Comparison of ENCODE assay signal across 1 cellular context in genomic region chr15:90829942-90830440, GRCh38.
TF ChIP-seq lines count a peak whose summit lies in the region.

No MANE protein-coding gene starts in this region.

TF ChIP-seq in GM12878, 131 proteins besides CTCF, POLR2A, EP300 and RAD21 (continued from another document):
- TF ChIP-seq GATAD2B (conservative IDR thresholded peaks at IDR 0.05; ENCODE audit: low read depth), result 0 out of 2 replicates have a peak, but pooled peaks have one; percentile 54
- peak; percentile 44 to 64; a peak in 2 of 4 replicates for TF ChIP-seq IKZF2 (IDR thresholded peaks at IDR 0.05)
- TF ChIP-seq MTA2 (IDR thresholded peaks at IDR 0.05; ENCODE audit: low read depth), result peak; percentile 30; the same call in 1 of the 2 replicates
- TF ChIP-seq EED (IDR thresholded peaks at IDR 0.05; ENCODE audit: low read depth), result peak; percentile 52
- peak; percentile 57; the same call in 1 of the 2 replicates for TF ChIP-seq ZNF687 (IDR thresholded peaks at IDR 0.05)
- TF ChIP-seq NBN (IDR thresholded peaks at IDR 0.05), result peak; percentile 48; the same call in 1 of the 2 replicates
- no peak for TF ChIP-seq FOS (IDR thresholded peaks at IDR 0.05; ENCODE audit: borderline replicate concordance, extremely low read depth, insufficient read length)
- peak; percentile 64 for TF ChIP-seq RELB (IDR thresholded peaks at IDR 0.05; ENCODE audit: low read depth)
- peak; percentile 78 for TF ChIP-seq RELA (IDR thresholded peaks at IDR 0.05; ENCODE audit: borderline replicate concordance, partially characterized antibody)
- peak; percentile 54; the same call in 1 of the 2 replicates for TF ChIP-seq IKZF1 (conservative IDR thresholded peaks at IDR 0.05)
- no peak for TF ChIP-seq WRNIP1 (IDR thresholded peaks at IDR 0.05; ENCODE audit: borderline replicate concordance, low read depth, low read length)
- TF ChIP-seq SP1 (IDR thresholded peaks at IDR 0.05; ENCODE audit: low read depth, low read length), result peak; percentile 31
- no peak for TF ChIP-seq STAT1 (conservative IDR thresholded peaks at IDR 0.05)
- TF ChIP-seq CREM (IDR thresholded peaks at IDR 0.05; ENCODE audit: low read depth), result 0 out of 2 replicates have a peak, but pooled peaks have one; percentile 10
- no peak for TF ChIP-seq ZZZ3 (IDR thresholded peaks at IDR 0.05; ENCODE audit: control insufficient read depth, insufficient read length, low read depth)
- peak in 1 of 2 experiments; percentile 21; a peak in 1 of 4 replicates for TF ChIP-seq BHLHE40 (IDR thresholded peaks at IDR 0.05; ENCODE audit: borderline replicate concordance in 1 of 2, low read depth in 2 of 2, low read length in 1 of 2)
